In the genomic region with DNA sequence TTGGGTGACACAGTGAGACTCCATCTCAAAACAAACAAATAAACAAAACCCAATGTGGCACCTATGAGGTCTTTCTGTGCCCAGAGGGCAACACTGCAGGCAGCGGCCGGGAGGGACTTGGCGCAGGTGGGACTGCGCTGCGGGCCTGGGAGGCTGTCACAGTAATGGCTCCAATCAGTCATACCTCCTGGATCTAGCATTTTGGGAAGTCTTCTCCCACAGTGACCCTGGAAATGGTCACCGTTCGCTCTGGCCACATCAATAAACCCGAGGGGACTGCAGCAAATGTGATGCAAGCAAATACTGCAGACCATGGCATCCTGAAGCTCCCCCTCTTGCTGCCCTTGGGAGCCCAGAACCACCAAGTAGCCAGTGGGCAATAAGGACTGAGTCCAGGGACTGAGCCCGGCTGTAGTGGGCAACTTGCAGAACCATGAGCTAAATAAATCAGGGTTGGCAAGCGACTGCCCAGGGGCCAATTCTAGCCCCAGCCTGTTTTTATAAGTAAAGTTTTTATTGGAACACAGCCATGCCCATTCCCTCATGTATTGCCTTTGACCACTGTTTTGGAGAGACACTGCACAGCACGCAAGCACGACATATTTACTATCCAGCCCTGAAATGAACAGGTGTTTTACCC, we compare ENCODE assay signal across 26 cellular contexts. TPM values are rescaled to one million over a fixed set of nuclear protein-coding genes. Genes with fewer than 3 reads are reported as not detected.
A peak's percentile ranks its signal among the peaks of the same experiment; 100 is the strongest.
DNase-seq lines count a peak whose midpoint lies in the region; ATAC-seq, FAIRE-seq and TF ChIP-seq lines count a peak whose summit lies in the region.
"Had no signal": no experiment of that assay in that cellular context is flagged by ENCODE, and none has a peak within 500 bp of the region (broad histone marks: within the 10 kb centered on the region; RNA-seq: fewer than 3 reads in every experiment).

No MANE protein-coding gene starts in this region.

- no peak overlapping the region for H2BK120ac ChIP-seq in H1 (replicated peaks; ENCODE audit: low read depth, low read length)
- no peak overlapping the region for H2BK120ac ChIP-seq in neuronal stem cell (ENCODE audit: low read depth, low read length)

- peak; percentile 5 for DNase-seq in SK-N-SH
- DNase-seq in H1 (ENCODE audit: low read depth in 1 of 2, low spot score in 2 of 2), result no peak
- no peak for DNase-seq in neuronal stem cell (ENCODE audit: low spot score)
- DNase-seq in upper lobe of left lung, result peak; percentile 6 to 58
- DNase-seq in AG08395 (ENCODE audit: low spot score), result no peak
- DNase-seq: ACHN; Calu3; CD4-positive, alpha-beta memory T cell; DMS153; HFFc6; MG63; NCI-H1417; NCI-H1694 treated with DMSO at 0.1 percent for 48 hours; NCI-H2081 treated with DMSO at 0.1 percent for 48 hours; NCI-H2171 treated with DMSO at 0.1 percent for 48 hours; NCI-H446 treated with DMSO at 0.1 percent for 48 hours; NCI-H526 treated with DMSO at 0.1 percent for 48 hours; Right ventricle myocardium superior had no signal

- no peak overlapping the region for H2AFZ ChIP-seq in SK-N-SH (ENCODE audit: low read depth)
- H2AFZ ChIP-seq in H1 (ENCODE audit: low read length), result no peak overlapping the region
- no peak overlapping the region for H2AFZ ChIP-seq in neuronal stem cell (ENCODE audit: low read length)

- H3K4me2 ChIP-seq in SK-N-SH, result no peak overlapping the region
- no peak overlapping the region for H3K4me2 ChIP-seq in H1 (ENCODE audit: insufficient read depth in 1 of 2, low read depth in 2 of 2, low read length in 2 of 2)
- no peak overlapping the region for H3K4me2 ChIP-seq in neuronal stem cell (ENCODE audit: insufficient read depth, low read length, poor library complexity, severe bottlenecking)
- H3K4me2 ChIP-seq: BLaER1 treated with 17β-estradiol and CSF1 and Interleukin-3, amounts not matched to agents 10 nM and 100 nM had no signal

- no peak overlapping the region for H3K23ac ChIP-seq in H1 (ENCODE audit: insufficient read length)
- no peak overlapping the region for H3K23ac ChIP-seq in neuronal stem cell (ENCODE audit: low read depth, low read length, poor library complexity)

- H4K5ac ChIP-seq in H1 (ENCODE audit: insufficient read length, low read depth, low read length), result no peak overlapping the region

- FAIRE-seq in H1 (lab: Jason Lieb, UNC), result no peak
- FAIRE-seq: G401.6, GM18507 had no signal

- H3K4me3 ChIP-seq in SK-N-SH (ENCODE audit: low read depth in 2 of 2, low read length in 1 of 2) (no peak overlapping the region), H1 (ENCODE audit: extremely low read depth in 1 of 4, insufficient read depth in 2 of 4, low read depth in 3 of 4, low read length in 4 of 4) (no peak overlapping the region), neuronal stem cell (ENCODE audit: low read length in 2 of 2) (no peak overlapping the region), upper lobe of left lung (no peak overlapping the region)
- H3K4me3 ChIP-seq: BLaER1 treated with 17β-estradiol and CSF1 and Interleukin-3, amounts not matched to agents 10 nM and 100 nM; MG63 had no signal

- H3K79me1 ChIP-seq in H1 (ENCODE audit: low read depth, low read length) (peaks cover 28% of the 10 kb centered on the region), neuronal stem cell (ENCODE audit: low read depth, low read length) (no peaks in the 10 kb centered on the region)

- no peaks in the 10 kb centered on the region for H4K20me1 ChIP-seq in SK-N-SH (ENCODE audit: insufficient read depth)
- H4K20me1 ChIP-seq in H1 (replicated peaks in 1 of 2; ENCODE audit: control insufficient read depth in 1 of 2, insufficient read depth in 2 of 2, low read length in 2 of 2), result peaks cover 3 to 13% of the 10 kb centered on the region in 2 experiments
- H4K20me1 ChIP-seq: BLaER1 treated with 17β-estradiol and CSF1 and Interleukin-3, amounts not matched to agents 10 nM and 100 nM had no signal

- H3K4ac ChIP-seq in H1 (replicated peaks; ENCODE audit: insufficient read length, low read depth, low read length) (no peak overlapping the region), neuronal stem cell (ENCODE audit: low read length) (no peak overlapping the region)

- WGBS in SK-N-SH (ENCODE audit: low lambda C conversion rate), result 71% methylated on average over 10 of the region's 12 CpGs
- WGBS in H1 (ENCODE audit: extremely low coverage in 1 of 2, insufficient coverage in 1 of 2, insufficient read length in 1 of 2, insufficient replicate concordance in 2 of 2, low coverage in 1 of 2, low lambda C conversion rate in 2 of 2, missing lambda C conversion rate in 1 of 2), 2 experiments, result 89% methylated on average over 12 of the region's 12 CpGs; no CpG with 5 or more reads in 1 of the 2 experiments
- no CpG with 5 or more reads among the region's 12 CpGs for WGBS in neuronal stem cell (ENCODE audit: extremely low coverage in 2 of 2, insufficient read length in 2 of 2, insufficient replicate concordance in 1 of 2), 2 donors
- WGBS in upper lobe of left lung, 2 donors, result 91 to 92% methylated on average over 11 to 12 of the region's 12 CpGs

- H3K9me3 ChIP-seq in SK-N-SH, result no peaks in the 10 kb centered on the region
- no peaks in the 10 kb centered on the region for H3K9me3 ChIP-seq in H1 (ENCODE audit: insufficient read depth in 2 of 2, low read depth in 1 of 2, low read length in 1 of 2)
- no peaks in the 10 kb centered on the region for H3K9me3 ChIP-seq in neuronal stem cell (replicated peaks in 1 of 2; ENCODE audit: control insufficient read depth in 2 of 2, insufficient read depth in 1 of 2, low read depth in 1 of 2, low read length in 2 of 2)
- H3K9me3 ChIP-seq in upper lobe of left lung, result no peaks in the 10 kb centered on the region
- H3K9me3 ChIP-seq: MG63 had no signal

- no peaks in the 10 kb centered on the region for H3K27me3 ChIP-seq in SK-N-SH (ENCODE audit: insufficient read depth)
- H3K27me3 ChIP-seq in H1 (replicated peaks in 1 of 4; ENCODE audit: control insufficient read depth in 3 of 4, extremely low read depth in 1 of 4, insufficient read depth in 3 of 4, low read length in 3 of 4), result no peaks in the 10 kb centered on the region
- peaks cover 0 to 6% (median 0%) of the 10 kb centered on the region in 3 experiments for H3K27me3 ChIP-seq in neuronal stem cell (ENCODE audit: control insufficient read depth in 3 of 3, insufficient read depth in 3 of 3, low read depth in 1 of 3, low read length in 3 of 3)
- no peaks in the 10 kb centered on the region for H3K27me3 ChIP-seq in upper lobe of left lung
- H3K27me3 ChIP-seq: BLaER1 treated with 17β-estradiol and CSF1 and Interleukin-3, amounts not matched to agents 10 nM and 100 nM; MG63 had no signal

- H2BK12ac ChIP-seq in H1 (ENCODE audit: low read depth, low read length), result no peak overlapping the region
- H2BK12ac ChIP-seq in neuronal stem cell (ENCODE audit: low read length), result no peak overlapping the region

- no peak overlapping the region for H4K8ac ChIP-seq in H1 (ENCODE audit: extremely low read depth, insufficient read depth, low read length)
- H4K8ac ChIP-seq in neuronal stem cell (ENCODE audit: low read depth, low read length), result no peak overlapping the region

- no peaks in the 10 kb centered on the region for H3K4me1 ChIP-seq in SK-N-SH (ENCODE audit: control insufficient read depth in 1 of 2, insufficient read depth in 2 of 2, low read depth in 1 of 2, low read length in 1 of 2)
- peaks cover 0 to 12% (median 12%) of the 10 kb centered on the region in 4 experiments; a peak in 5 of 7 replicates for H3K4me1 ChIP-seq in H1 (replicated peaks in 1 of 4; ENCODE audit: control insufficient read depth in 3 of 4, insufficient read depth in 4 of 4, low read length in 3 of 4)
- H3K4me1 ChIP-seq in neuronal stem cell (ENCODE audit: control insufficient read depth in 2 of 2, insufficient read depth in 1 of 2, low read depth in 1 of 2, low read length in 2 of 2), result peaks cover 0 to 15% of the 10 kb centered on the region in 2 donors
- peaks cover 8 to 17% (median 13%) of the 10 kb centered on the region in 4 donors for H3K4me1 ChIP-seq in upper lobe of left lung

- H3K79me2 ChIP-seq in SK-N-SH (ENCODE audit: insufficient read depth) (no peaks in the 10 kb centered on the region), H1 (ENCODE audit: control insufficient read depth in 1 of 2, insufficient read depth in 2 of 2, low read length in 2 of 2) (peaks cover 14 to 93% of the 10 kb centered on the region in 2 experiments)

- POLR2A ChIA-PET in SK-N-SH (lab: Yijun Ruan, JAX), result no interaction called here
- POLR2A ChIA-PET in H1 (lab: Charles Lee; ENCODE audit: partially characterized antibody), result interaction anchor here (0.6 to 2.6 kb wide), 6 partner anchors 9 to 29 kb away, joined by 3 to 11 read pairs (median 4); partner anchors contain the start of gene SHANK2

- TF ChIP-seq EP300 in SK-N-SH (IDR thresholded peaks at IDR 0.05; ENCODE audit: borderline replicate concordance in 1 of 2, low read depth in 1 of 2, low read length in 1 of 2) (no peak), H1 (IDR thresholded peaks at IDR 0.05; ENCODE audit: borderline replicate concordance in 1 of 2, low read depth in 2 of 2, low read length in 2 of 2) (no peak), upper lobe of left lung (IDR thresholded peaks at IDR 0.05) (no peak)

- CTCF ChIA-PET in SK-N-SH (lab: Yijun Ruan, JAX), result no interaction called here
- CTCF ChIA-PET in H1 (lab: Charles Lee; ENCODE audit: partially characterized antibody), result interaction anchor here (0.6 to 5.2 kb wide), 4 partner anchors 12 to 378 kb away, joined by 3 to 16 read pairs (median 3); no protein-coding TSS in a partner anchor

- H4K91ac ChIP-seq in H1 (replicated peaks; ENCODE audit: insufficient read length, low read length), result no peak overlapping the region
- H4K91ac ChIP-seq in neuronal stem cell (ENCODE audit: low read depth, low read length, poor library complexity), result no peak overlapping the region

- no peak overlapping the region for H3K14ac ChIP-seq in H1 (ENCODE audit: insufficient read length)
- H3K14ac ChIP-seq in neuronal stem cell (ENCODE audit: low read length), result no peak overlapping the region

- H2AK5ac ChIP-seq in H1 (ENCODE audit: low read depth, low read length), result no peak overlapping the region
- no peak overlapping the region for H2AK5ac ChIP-seq in neuronal stem cell (ENCODE audit: low read depth, low read length)

- H3K18ac ChIP-seq in H1 (ENCODE audit: extremely low read depth, low read length) (0 out of 2 replicates have a peak overlapping the region, but pooled peaks have one; percentile 19), neuronal stem cell (ENCODE audit: low read length) (peak overlapping the region; percentile 77)

- TF ChIP-seq CTCF in SK-N-SH (IDR thresholded peaks at IDR 0.05) (no peak), H1 (IDR thresholded peaks at IDR 0.05; ENCODE audit: control extremely low read depth in 1 of 3, insufficient read depth in 1 of 3, low read depth in 1 of 3, low read length in 3 of 3) (no peak), upper lobe of left lung (IDR thresholded peaks at IDR 0.05) (no peak)

- H2BK20ac ChIP-seq in H1 (ENCODE audit: low read length), result no peak overlapping the region

- ATAC-seq in SK-N-SH treated with all-trans-retinoic acid at 6 μM for 48 hours (no peak), upper lobe of left lung (ENCODE audit: low FRiP score in 2 of 2) (no peak), HG03159 (IDR thresholded peaks at IDR 0.05; ENCODE audit: unreplicated experiment) (no peak), GM21447 (IDR thresholded peaks at IDR 0.05; ENCODE audit: unreplicated experiment) (no peak)

- H3K9me2 ChIP-seq in SK-N-SH, result no peaks in the 10 kb centered on the region

- H2BK15ac ChIP-seq in H1 (ENCODE audit: low read length) (no peak overlapping the region), neuronal stem cell (ENCODE audit: low read length) (peak overlapping the region; percentile 35)

- H3K23me2 ChIP-seq in H1 (ENCODE audit: low read depth, low read length), result no peaks in the 10 kb centered on the region

- no peak for TF ChIP-seq RAD21 in SK-N-SH (IDR thresholded peaks at IDR 0.05; ENCODE audit: low read length)
- TF ChIP-seq RAD21 in H1 (IDR thresholded peaks at IDR 0.05 in 1 of 2, conservative IDR thresholded peaks at IDR 0.05 in 1 of 2; ENCODE audit: low read depth in 2 of 2, low read length in 2 of 2), result no peak

- no peaks in the 10 kb centered on the region for H3K36me3 ChIP-seq in SK-N-SH (replicated peaks in 1 of 2; ENCODE audit: control insufficient read depth in 1 of 2, insufficient read depth in 2 of 2, low read length in 1 of 2)
- H3K36me3 ChIP-seq in H1 (ENCODE audit: control insufficient read depth in 2 of 4, insufficient read depth in 4 of 4, low read length in 3 of 4), result peaks cover 2 to 9% (median 8%) of the 10 kb centered on the region in 4 experiments; a peak in 6 of 8 replicates
- no peaks in the 10 kb centered on the region for H3K36me3 ChIP-seq in neuronal stem cell (replicated peaks in 1 of 2; ENCODE audit: control insufficient read depth in 2 of 2, insufficient read depth in 2 of 2, low read length in 2 of 2)
- H3K36me3 ChIP-seq in upper lobe of left lung, result peaks cover 0 to 5% (median 0%) of the 10 kb centered on the region in 4 donors
- H3K36me3 ChIP-seq: BLaER1 treated with 17β-estradiol and CSF1 and Interleukin-3, amounts not matched to agents 10 nM and 100 nM had no signal

- no peak overlapping the region for H3K56ac ChIP-seq in H1 (replicated peaks; ENCODE audit: insufficient read length, low read depth, low read length)

- H2BK5ac ChIP-seq in H1 (ENCODE audit: low read depth, low read length) (no peak overlapping the region), neuronal stem cell (ENCODE audit: low read length) (no peak overlapping the region)

- H3K9ac ChIP-seq in SK-N-SH, result no peak overlapping the region
- no peak overlapping the region for H3K9ac ChIP-seq in H1 (replicated peaks in 1 of 4; ENCODE audit: extremely low read depth in 1 of 4, low read depth in 3 of 4, low read length in 3 of 4)
- H3K9ac ChIP-seq in neuronal stem cell (ENCODE audit: low read depth, low read length, poor library complexity), result peak overlapping the region; percentile 36
- H3K9ac ChIP-seq: BLaER1 treated with 17β-estradiol and CSF1 and Interleukin-3, amounts not matched to agents 10 nM and 100 nM had no signal

- TF ChIP-seq POLR2A in H1 (IDR thresholded peaks at IDR 0.05; ENCODE audit: control extremely low read depth in 1 of 2, low read depth in 2 of 2, low read length in 2 of 2) (no peak), upper lobe of left lung (IDR thresholded peaks at IDR 0.05) (no peak)

- H3F3A ChIP-seq in SK-N-SH (replicated peaks; ENCODE audit: insufficient read depth), result no peaks in the 10 kb centered on the region

- H3K27ac ChIP-seq in SK-N-SH (ENCODE audit: low read depth in 2 of 2, low read length in 1 of 2), result no peak overlapping the region
- no peak overlapping the region for H3K27ac ChIP-seq in H1 (ENCODE audit: low read depth, low read length)
- no peak overlapping the region for H3K27ac ChIP-seq in neuronal stem cell (replicated peaks; ENCODE audit: low read length)
- no peak overlapping the region for H3K27ac ChIP-seq in upper lobe of left lung
- H3K27ac ChIP-seq: 22Rv1; BLaER1 treated with 17β-estradiol and CSF1 and Interleukin-3, amounts not matched to agents 10 nM and 100 nM had no signal

RNA-seq across cellular contexts. Expression of gene SHANK2, which starts 15.4 kb away (rescaled TPM):
- polyA plus RNA-seq in SK-N-SH (2012; rRNA removed), result under 0.01 and 0.03 TPM in 2 replicates
- 0.01 and 0.03 TPM in 2 replicates for polyA plus RNA-seq in SK-N-SH (2012; cell fraction: cytosol; rRNA removed)
- 0.11 TPM in 2 replicates for polyA plus RNA-seq in SK-N-SH (2012; cell fraction: nucleus; rRNA removed)
- 52.9 and 54.2 TPM in 2 replicates for total RNA-seq in H1 (2021; fragmentation: NEBNext Ultra II Directional; extraction: Animal tissue kit (Norgen Biotek cat#: 25700))
- 10.1 and 15.5 TPM in 2 replicates for polyA plus RNA-seq in H1 (2011; rRNA removed)
- polyA plus RNA-seq in H1 (2011; cell fraction: cytosol; rRNA removed), result 7.8 TPM
- polyA plus RNA-seq in H1 (2011; cell fraction: nucleus; rRNA removed), result 41.3 TPM
- polyA plus RNA-seq in H1 (2012, experiment 1 of 2), result 17.0 to 20.3 TPM (median 18.5 TPM) in 4 replicates
- polyA plus RNA-seq in H1 (2012, experiment 2 of 2), result 2.9 TPM
- 16.9 TPM for polyA plus RNA-seq in H1 (2013, experiment 1 of 2)
- 15.7 TPM for polyA plus RNA-seq in H1 (2013, experiment 2 of 2)
- polyA minus RNA-seq in H1 (2011; rRNA and poly(A)+ RNA removed), result 46.2 and 59.3 TPM in 2 replicates
- polyA minus RNA-seq in H1 (2011; cell fraction: cytosol; rRNA and poly(A)+ RNA removed), result 35.2 TPM
- 103 TPM for polyA minus RNA-seq in H1 (2011; cell fraction: nucleus; rRNA and poly(A)+ RNA removed)
- 5.0 TPM for polyA plus RNA-seq in neuronal stem cell (2013, experiment 1 of 2)
- 5.0 TPM for polyA plus RNA-seq in neuronal stem cell (2013, experiment 2 of 2)
- 100 to 1,000 TPM in 2 of 6 donors, 10 to 100 TPM in 4; 43.6 to 277 (median 75.5) TPM for total RNA-seq in upper lobe of left lung
- total RNA-seq: CD4-positive, alpha-beta memory T cell; H4 had no signal
- polyA plus RNA-seq: CD4-positive, alpha-beta memory T cell had no signal

Comparison
In these comparisons a context has a peak if more than half of its experiments do, and no peak if none do; other contexts are left out.
1. DNase-seq: peak in SK-N-SH (single experiment) and upper lobe of left lung (2 of 2); none in H1 (0 of 2), neuronal stem cell (single experiment) and AG08395 (single experiment).